ENCODE assay signal across 1 cellular context in the genomic region with DNA sequence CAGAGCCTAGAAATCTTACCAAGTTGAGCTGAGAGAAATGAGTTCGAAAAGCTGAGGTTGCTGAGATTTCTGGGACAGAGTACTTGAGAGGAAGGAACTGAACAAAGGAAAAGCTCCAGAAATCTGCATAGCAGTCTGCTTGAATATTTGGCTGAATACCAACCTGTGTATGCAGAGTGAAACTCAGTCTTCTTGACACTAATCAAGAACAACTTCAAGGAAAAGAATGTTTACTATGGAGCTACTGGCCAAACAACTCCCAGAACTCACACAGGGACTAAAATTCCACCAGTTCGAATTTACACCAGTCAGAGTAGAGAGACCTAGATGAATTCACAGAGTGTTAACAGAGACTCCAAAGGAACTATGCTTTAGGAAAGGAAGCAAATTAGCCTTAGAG.
TF ChIP-seq lines count a peak whose summit lies in the region.

No MANE protein-coding gene starts in this region.

TF ChIP-seq in IMR-90, 13 proteins besides CTCF, POLR2A, EP300 and RAD21:
- TF ChIP-seq BHLHE40 (IDR thresholded peaks at IDR 0.05; ENCODE audit: low read depth, low read length), result no peak
- TF ChIP-seq, protein P1, sequence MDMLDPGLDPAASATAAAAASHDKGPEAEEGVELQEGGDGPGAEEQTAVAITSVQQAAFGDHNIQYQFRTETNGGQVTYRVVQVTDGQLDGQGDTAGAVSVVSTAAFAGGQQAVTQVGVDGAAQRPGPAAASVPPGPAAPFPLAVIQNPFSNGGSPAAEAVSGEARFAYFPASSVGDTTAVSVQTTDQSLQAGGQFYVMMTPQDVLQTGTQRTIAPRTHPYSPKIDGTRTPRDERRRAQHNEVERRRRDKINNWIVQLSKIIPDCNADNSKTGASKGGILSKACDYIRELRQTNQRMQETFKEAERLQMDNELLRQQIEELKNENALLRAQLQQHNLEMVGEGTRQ (IDR thresholded peaks at IDR 0.05; ENCODE audit: low read depth, low read length), result no peak
- TF ChIP-seq MAZ (IDR thresholded peaks at IDR 0.05; ENCODE audit: borderline replicate concordance, low read depth, low read length), result no peak
- TF ChIP-seq RCOR1 (IDR thresholded peaks at IDR 0.05; ENCODE audit: insufficient replicate concordance, low read length), result no peak
- TF ChIP-seq NFE2L2 (IDR thresholded peaks at IDR 0.05; ENCODE audit: low read depth, low read length), result no peak
